9 cellular contexts compared by ENCODE assay signal in the genomic region with DNA sequence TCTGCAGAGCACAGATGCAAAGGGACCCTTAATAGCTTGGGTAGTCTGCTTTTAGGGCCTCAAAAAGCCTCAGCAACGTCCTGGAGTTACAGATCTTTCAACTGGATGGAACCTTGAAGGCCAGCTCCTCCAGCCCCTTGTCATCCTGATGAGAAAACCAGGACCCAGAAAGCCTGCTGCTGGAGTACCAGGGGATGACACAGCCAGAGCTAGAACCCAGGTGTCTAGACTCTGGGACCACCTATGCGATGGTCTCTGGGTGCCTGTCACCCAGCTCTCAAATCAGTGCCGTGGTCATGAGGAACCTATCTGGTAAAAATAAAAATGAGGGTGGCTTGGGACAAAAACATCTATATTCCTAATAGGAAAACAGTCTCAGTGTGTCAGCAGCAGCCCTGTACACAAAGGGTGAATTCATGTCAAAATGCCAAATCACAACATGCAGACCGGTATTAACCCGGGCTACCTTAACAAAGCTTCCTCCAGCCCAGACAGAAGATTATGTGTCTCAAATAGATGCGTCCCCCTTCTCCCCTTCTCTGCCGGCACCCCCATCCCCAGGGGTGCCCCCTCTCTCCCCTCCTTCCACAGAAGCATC. TPM values are rescaled to one million over a fixed set of nuclear protein-coding genes. Genes with fewer than 3 reads are reported as not detected.
DNase-seq lines count a peak whose midpoint lies in the region; TF ChIP-seq lines count a peak whose summit lies in the region.
"Had no signal": no experiment of that assay in that cellular context is flagged by ENCODE, and none has a peak within 500 bp of the region (broad histone marks: within the 10 kb centered on the region; RNA-seq: fewer than 3 reads in every experiment).

No MANE protein-coding gene starts in this region.

- DNase-seq in activated effector memory CD4-positive, alpha-beta T cell treated with anti-CD3 and anti-CD28 coated beads, Interleukin-2, amount 50 U/mL, for 16 hours: peak; percentile 54
- DNase-seq in activated effector memory CD4-positive, alpha-beta T cell treated with Interleukin-2 at 50 U/mL for 16 hours: no peak
- DNase-seq in cerebellar cortex (ENCODE audit: low spot score) (peak; percentile 47), transverse colon (no peak), DMS114 treated with DMSO at 0.1 percent for 48 hours (lab: John Stamatoyannopoulos, UW; ENCODE audit: unreplicated experiment) (no peak), lower leg skin (ENCODE audit: low spot score in 2 of 2) (no peak)
- DNase-seq in stimulated activated CD4-positive, alpha-beta T cell treated with anti-CD3 and anti-CD28 coated beads, Interleukin-2, amount 100 ng/mL, for 48 hours: no peak

- TF ChIP-seq CTCF in transverse colon (IDR thresholded peaks at IDR 0.05): no peak
- no peak for TF ChIP-seq CTCF in lower leg skin (IDR thresholded peaks at IDR 0.05)

- in situ Hi-C loops in transverse colon (cut with MboI; ENCODE audit: low pct_ligation_motif_present in 1 of 4, low pct_unique_long_range_greater_than_20kb in 1 of 4, low sequenced_read_pairs in 3 of 4): loop anchor here in 1 of 4 donors (25.0 kb wide), 1 partner anchor 235 kb away; no protein-coding TSS in a partner anchor

- peaks cover 84% of the 10 kb centered on the region for H3K36me3 ChIP-seq in mesodermal cell (ENCODE audit: control insufficient read depth, insufficient read depth, low read length)
- H3K36me3 ChIP-seq in transverse colon: peaks cover 0 to 10% (median 0%) of the 10 kb centered on the region in 4 donors

- H3K4me1 ChIP-seq in mesodermal cell (ENCODE audit: control insufficient read depth, insufficient read depth, low read length, poor library complexity, severe bottlenecking) (peaks cover 62% of the 10 kb centered on the region), transverse colon (peaks cover 46 to 63% (median 54%) of the 10 kb centered on the region in 4 donors)

- no peaks in the 10 kb centered on the region for H3K27me3 ChIP-seq in transverse colon

- intact Hi-C loops in transverse colon (cut with DNase I; ENCODE audit: low total_unique reads): no loop called here
- intact Hi-C loops in lower leg skin (cut with DNase I; ENCODE audit: low total_unique reads): no loop called here

- no peak overlapping the region for H3K4me3 ChIP-seq in mesodermal cell (ENCODE audit: extremely low read depth, insufficient read depth, low read length, poor library complexity, severe bottlenecking)
- H3K4me3 ChIP-seq in transverse colon: peak overlapping the region; percentile 4 to 39 (median 13)
- H3K4me3 ChIP-seq in lower leg skin (ENCODE audit: low read depth, poor library complexity, severe bottlenecking): no peak overlapping the region

- peak overlapping the region; percentile 75 for H3K27ac ChIP-seq in mesodermal cell (ENCODE audit: low read depth, low read length, severe bottlenecking)
- peak overlapping the region; percentile 83 to 92 (median 88) for H3K27ac ChIP-seq in transverse colon
- H3K27ac ChIP-seq: C4-2B had no signal

- TF ChIP-seq POLR2A in transverse colon (IDR thresholded peaks at IDR 0.05) (no peak), lower leg skin (IDR thresholded peaks at IDR 0.05) (no peak)

- H3K9me3 ChIP-seq in mesodermal cell (ENCODE audit: control insufficient read depth, low read length) (no peaks in the 10 kb centered on the region), transverse colon (no peaks in the 10 kb centered on the region)

- WGBS in mesodermal cell (ENCODE audit: insufficient coverage in 2 of 2), 2 experiments: 89 to 94% methylated on average over 4 to 5 of the region's 7 CpGs
- WGBS in transverse colon (ENCODE audit: low coverage in 1 of 2), 2 donors: 33 to 46% methylated on average over 3 to 7 of the region's 7 CpGs
- WGBS in lower leg skin, 2 donors: 38 to 39% methylated on average over 7 of the region's 7 CpGs

- no peak for TF ChIP-seq EP300 in transverse colon (IDR thresholded peaks at IDR 0.05; ENCODE audit: low read depth)

RNA-seq across cellular contexts. Expression of a gene that starts 28.5 kb away (rescaled TPM):
- polyA plus RNA-seq in mesodermal cell (2013, experiment 1 of 2): 45.1 TPM
- polyA plus RNA-seq in mesodermal cell (2013, experiment 2 of 2): 42.8 TPM
- total RNA-seq in transverse colon (100 to 1,000 TPM in 1 of 4 donors, 10 to 100 TPM in 3; 76.0 to 199 (median 77.1) TPM), lower leg skin (10 to 100 TPM; 19.6 to 23.9 (median 20.7) TPM)

Comparison
In these comparisons a context has a peak if more than half of its experiments do, and no peak if none do; other contexts are left out.
1. DNase-seq: peak in activated effector memory CD4-positive, alpha-beta T cell treated with anti-CD3 and anti-CD28 coated beads, Interleukin-2, amount 50 U/mL, for 16 hours (single experiment) and cerebellar cortex (single experiment); none in activated effector memory CD4-positive, alpha-beta T cell treated with Interleukin-2 at 50 U/mL for 16 hours (single experiment), transverse colon (single experiment), stimulated activated CD4-positive, alpha-beta T cell treated with anti-CD3 and anti-CD28 coated beads, Interleukin-2, amount 100 ng/mL, for 48 hours (0 of 2), DMS114 treated with DMSO at 0.1 percent for 48 hours (single experiment) and lower leg skin (0 of 2).
2. H3K4me3 ChIP-seq: peak in transverse colon (4 of 4); none in mesodermal cell (single experiment) and lower leg skin (single experiment).